ENCODE assay signal across 8 cellular contexts in the genomic region with DNA sequence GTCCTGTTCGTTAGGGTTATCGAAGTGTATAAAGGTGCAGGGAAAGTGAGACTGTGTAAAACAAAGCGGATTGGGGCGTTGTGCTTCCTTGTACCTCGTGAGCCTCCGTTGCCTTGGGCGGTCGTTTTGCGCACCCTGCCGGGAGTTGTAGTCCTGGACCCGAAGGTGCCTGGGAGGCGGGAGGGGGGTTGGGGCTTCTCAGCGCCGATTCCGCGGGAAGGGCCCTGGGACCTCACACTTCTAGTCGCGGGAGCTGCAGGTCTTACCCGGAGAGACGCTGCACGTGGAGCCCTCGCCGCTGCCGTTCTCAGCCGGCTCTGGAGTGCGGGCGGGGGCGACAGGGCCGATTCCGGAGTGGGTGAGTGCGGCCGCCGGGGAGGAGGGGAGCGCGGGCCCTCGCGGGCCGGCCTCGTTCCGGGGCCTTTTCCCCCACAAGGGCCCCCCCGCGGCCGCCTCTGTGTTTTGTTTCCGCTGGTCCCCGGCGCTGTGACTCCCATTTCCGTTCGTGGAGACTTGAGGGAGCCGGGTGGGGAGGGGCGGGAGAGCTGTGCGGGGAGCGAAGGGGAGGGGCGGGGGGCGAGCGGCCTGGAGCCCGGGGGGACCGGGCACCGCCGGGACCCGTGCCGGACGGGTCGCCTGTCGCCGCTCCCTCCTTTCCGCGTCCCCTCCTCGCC. TPM values are rescaled to one million over a fixed set of nuclear protein-coding genes. Genes with fewer than 3 reads are reported as not detected.
DNase-seq lines count a peak whose midpoint lies in the region; FAIRE-seq lines count a peak whose summit lies in the region.

No MANE protein-coding gene starts in this region.

- peak overlapping the region; percentile 89 for H3K14ac ChIP-seq in neuronal stem cell (ENCODE audit: low read length)

- H3K9ac ChIP-seq in neuronal stem cell (ENCODE audit: low read depth, low read length, poor library complexity) (peak overlapping the region; percentile 97), subcutaneous abdominal adipose tissue (ENCODE audit: low read length in 5 of 5) (peak overlapping the region; percentile 93 to 99 (median 97))

- H3K36me3 ChIP-seq in SJCRH30 (peaks cover 7% of the 10 kb centered on the region; the same call in 1 of the 2 replicates), neuronal stem cell (replicated peaks in 1 of 2; ENCODE audit: control insufficient read depth in 2 of 2, insufficient read depth in 2 of 2, low read length in 2 of 2) (peaks cover 0 to 25% of the 10 kb centered on the region in 2 donors), subcutaneous abdominal adipose tissue (ENCODE audit: control insufficient read depth in 5 of 5, insufficient read depth in 5 of 5, low read length in 5 of 5) (no peaks in the 10 kb centered on the region)

- H3K9me3 ChIP-seq in SJCRH30 (replicated peaks) (no peaks in the 10 kb centered on the region), neuronal stem cell (replicated peaks in 1 of 2; ENCODE audit: control insufficient read depth in 2 of 2, insufficient read depth in 1 of 2, low read depth in 1 of 2, low read length in 2 of 2) (no peaks in the 10 kb centered on the region), subcutaneous abdominal adipose tissue (ENCODE audit: control insufficient read depth in 5 of 5, low read length in 5 of 5) (no peaks in the 10 kb centered on the region)

- no peak overlapping the region for H2BK12ac ChIP-seq in neuronal stem cell (ENCODE audit: low read length)

- no peaks in the 10 kb centered on the region for H3K27me3 ChIP-seq in SJCRH30
- H3K27me3 ChIP-seq in neuronal stem cell (ENCODE audit: control insufficient read depth in 3 of 3, insufficient read depth in 3 of 3, low read depth in 1 of 3, low read length in 3 of 3) = no peaks in the 10 kb centered on the region
- no peaks in the 10 kb centered on the region for H3K27me3 ChIP-seq in subcutaneous abdominal adipose tissue (ENCODE audit: control insufficient read depth in 5 of 5, insufficient read depth in 4 of 5, low read length in 5 of 5)

- H2BK120ac ChIP-seq in neuronal stem cell (ENCODE audit: low read depth, low read length) = no peak overlapping the region

- no peak overlapping the region for H2AK5ac ChIP-seq in neuronal stem cell (ENCODE audit: low read depth, low read length)

- H2AFZ ChIP-seq in neuronal stem cell (ENCODE audit: low read length) = peak overlapping the region; percentile 89

- peak; percentile 86 for DNase-seq in EH (ENCODE audit: low read depth)
- peak; percentile 90 for DNase-seq in H4 (ENCODE audit: low spot score)
- DNase-seq in LoVo (ENCODE audit: low spot score) = peak; percentile 65
- DNase-seq in SJCRH30 = peak; percentile 93 to 94
- DNase-seq in activated naive CD4-positive, alpha-beta T cell treated with Interleukin-2 at 50 U/mL for 16 hours = peak; percentile 90
- DNase-seq in frontal cortex (ENCODE audit: low spot score in 2 of 2) = peak; percentile 73 to 82
- peak; percentile 77 for DNase-seq in neuronal stem cell (ENCODE audit: low spot score)

- peak overlapping the region; percentile 92 for H3K4me3 ChIP-seq in SJCRH30
- H3K4me3 ChIP-seq in neuronal stem cell (ENCODE audit: low read length in 2 of 2) = peak overlapping the region; percentile 76 to 87
- peak overlapping the region; percentile 81 to 96 (median 96) for H3K4me3 ChIP-seq in subcutaneous abdominal adipose tissue (ENCODE audit: low read depth in 1 of 5, low read length in 5 of 5)

- peak overlapping the region; percentile 99 for H3K27ac ChIP-seq in SJCRH30
- H3K27ac ChIP-seq in neuronal stem cell (replicated peaks; ENCODE audit: low read length) = peak overlapping the region; percentile 96
- peak overlapping the region; percentile 99 for H3K27ac ChIP-seq in subcutaneous abdominal adipose tissue (ENCODE audit: low read depth, low read length)

- no peak for FAIRE-seq in frontal cortex (lab: Jason Lieb, UNC)

- no peak overlapping the region for H4K91ac ChIP-seq in neuronal stem cell (ENCODE audit: low read depth, low read length, poor library complexity)

- H3K23ac ChIP-seq in neuronal stem cell (ENCODE audit: low read depth, low read length, poor library complexity) = peak overlapping the region; percentile 43

- H3K79me1 ChIP-seq in neuronal stem cell (ENCODE audit: low read depth, low read length) = peaks cover 4% of the 10 kb centered on the region

- WGBS in neuronal stem cell (ENCODE audit: extremely low coverage in 2 of 2, insufficient read length in 2 of 2, insufficient replicate concordance in 1 of 2), 2 donors = no CpG with 5 or more reads among the region's 68 CpGs

- peak overlapping the region; percentile 24 for H4K8ac ChIP-seq in neuronal stem cell (ENCODE audit: low read depth, low read length)

- peak overlapping the region; percentile 97 for H2BK5ac ChIP-seq in neuronal stem cell (ENCODE audit: low read length)

- H2BK15ac ChIP-seq in neuronal stem cell (ENCODE audit: low read length) = no peak overlapping the region

- peak overlapping the region; percentile 54 for H3K4me2 ChIP-seq in neuronal stem cell (ENCODE audit: insufficient read depth, low read length, poor library complexity, severe bottlenecking)

- H3K4me1 ChIP-seq in SJCRH30 (peaks cover 16% of the 10 kb centered on the region), neuronal stem cell (ENCODE audit: control insufficient read depth in 2 of 2, insufficient read depth in 1 of 2, low read depth in 1 of 2, low read length in 2 of 2) (peaks cover 1 to 4% of the 10 kb centered on the region in 2 donors), subcutaneous abdominal adipose tissue (ENCODE audit: control insufficient read depth in 5 of 5, insufficient read depth in 5 of 5, low read length in 5 of 5) (peaks cover 0 to 63% (median 51%) of the 10 kb centered on the region in 5 donors)

- H3K18ac ChIP-seq in neuronal stem cell (ENCODE audit: low read length) = peak overlapping the region; percentile 99

- no peak overlapping the region for H3K4ac ChIP-seq in neuronal stem cell (ENCODE audit: low read length)

RNA-seq across cellular contexts. Expression of a gene that starts 0.6 kb away (rescaled TPM):
- 15.5 and 22.8 TPM in 2 replicates for total RNA-seq in H4 (2014; rRNA removed; shearing (Covaris generic))
- 48.6 and 55.7 TPM in 2 replicates for total RNA-seq in SJCRH30 (2014; rRNA removed; shearing (Covaris generic))
- total RNA-seq in frontal cortex = 42.8 TPM
- polyA plus RNA-seq in neuronal stem cell (2013, experiment 1 of 2) = 21.8 TPM
- polyA plus RNA-seq in neuronal stem cell (2013, experiment 2 of 2) = 22.5 TPM

RNA-seq across cellular contexts. Expression of a gene that starts 0.7 kb away (rescaled TPM):
- total RNA-seq in H4 (2014; rRNA removed; shearing (Covaris generic)) = 136 and 232 TPM in 2 replicates
- 229 and 258 TPM in 2 replicates for total RNA-seq in SJCRH30 (2014; rRNA removed; shearing (Covaris generic))
- total RNA-seq in frontal cortex = 57.9 TPM
- polyA plus RNA-seq in neuronal stem cell (2013, experiment 1 of 2) = 310 TPM
- 301 TPM for polyA plus RNA-seq in neuronal stem cell (2013, experiment 2 of 2)

Comparison
In these comparisons a context has a peak if more than half of its experiments do, and no peak if none do; other contexts are left out.
1. Peak in every context shown above with its lines: DNase-seq, H3K4me3 ChIP-seq and H3K27ac ChIP-seq.